ENCODE assay signal across 19 cellular contexts in genomic region chr12:67070604-67071003, GRCh38.
DNase-seq lines count a peak whose midpoint lies in the region; ATAC-seq, FAIRE-seq and TF ChIP-seq lines count a peak whose summit lies in the region.
"Had no signal": no experiment of that assay in that cellular context is flagged by ENCODE, and none has a peak within 500 bp of the region (broad histone marks: within the 10 kb centered on the region; RNA-seq: fewer than 3 reads in every experiment).

No MANE protein-coding gene starts in this region.

- H3K79me2 ChIP-seq in SK-N-SH (ENCODE audit: insufficient read depth) = no peaks in the 10 kb centered on the region

- H3K27ac Mint-ChIP-seq in CD4-positive, alpha-beta T cell = no peak overlapping the region
- no peak overlapping the region for H3K27ac Mint-ChIP-seq in activated T-helper 1 cell treated with anti-CD3 and anti-CD28 coated beads, Interleukin-12 subunit alpha, Interleukin-12 subunit beta, Interleukin-2, Interleukin-4 antibody, amounts not matched to agents 30 ng/mL and 10 ng/mL and 1 ng/mL, durations not matched to agents 14 hours and 24 hours and 36 hours
- H3K27ac Mint-ChIP-seq in naive thymus-derived CD8-positive, alpha-beta T cell = no peak overlapping the region

- H3K36me3 ChIP-seq in SK-N-SH (replicated peaks in 1 of 2; ENCODE audit: control insufficient read depth in 1 of 2, insufficient read depth in 2 of 2, low read length in 1 of 2) (no peaks in the 10 kb centered on the region), suprapubic skin (no peaks in the 10 kb centered on the region), kidney (ENCODE audit: control insufficient read depth in 1 of 2, insufficient read depth in 2 of 2, low read length in 2 of 2) (no peaks in the 10 kb centered on the region)
- H3K36me3 ChIP-seq: cardiac muscle cell, gastroesophageal sphincter, HAP-1, MG63 had no signal

- peaks cover 0 to 4% of the 10 kb centered on the region in 2 experiments; a peak in 1 of 4 replicates for H3K4me1 ChIP-seq in SK-N-SH (ENCODE audit: control insufficient read depth in 1 of 2, insufficient read depth in 2 of 2, low read depth in 1 of 2, low read length in 1 of 2)
- H3K4me1 ChIP-seq in suprapubic skin = peaks cover 26% of the 10 kb centered on the region
- H3K4me1 ChIP-seq in kidney (ENCODE audit: control insufficient read depth in 1 of 2, insufficient read depth in 1 of 2, low read depth in 1 of 2, low read length in 2 of 2) = no peaks in the 10 kb centered on the region
- H3K4me1 ChIP-seq: HAP-1 had no signal

- TF ChIP-seq EP300 in SK-N-SH (IDR thresholded peaks at IDR 0.05; ENCODE audit: borderline replicate concordance in 1 of 2, low read depth in 1 of 2, low read length in 1 of 2) (no peak), suprapubic skin (IDR thresholded peaks at IDR 0.05) (no peak)

- TF ChIP-seq RAD21 in SK-N-SH (IDR thresholded peaks at IDR 0.05; ENCODE audit: low read length) = no peak

- CTCF ChIA-PET in SK-N-SH (lab: Yijun Ruan, JAX) = interaction anchor here (2.1 kb wide), 1 partner anchor 10 kb away, joined by 6 read pairs; no protein-coding TSS in a partner anchor
- CTCF ChIA-PET in CD4-positive, alpha-beta T cell (lab: Charles Lee) = no interaction called here

- H3F3A ChIP-seq in SK-N-SH (replicated peaks; ENCODE audit: insufficient read depth) = no peaks in the 10 kb centered on the region

- no peak for ATAC-seq in SK-N-SH treated with all-trans-retinoic acid at 6 μM for 48 hours
- ATAC-seq in CD4-positive, alpha-beta T cell (ENCODE audit: poor library complexity) = no peak
- no peak for ATAC-seq in naive thymus-derived CD8-positive, alpha-beta T cell
- ATAC-seq in HG02884 (IDR thresholded peaks at IDR 0.05; ENCODE audit: unreplicated experiment) = no peak
- ATAC-seq: gastroesophageal sphincter had no signal

- H3K9ac ChIP-seq in SK-N-SH (no peak overlapping the region), kidney (ENCODE audit: low read length in 2 of 2) (no peak overlapping the region)

- H3K9me3 Mint-ChIP-seq in CD4-positive, alpha-beta T cell = no peaks in the 10 kb centered on the region
- H3K9me3 Mint-ChIP-seq in activated T-helper 1 cell treated with anti-CD3 and anti-CD28 coated beads, Interleukin-12 subunit alpha, Interleukin-12 subunit beta, Interleukin-2, Interleukin-4 antibody, amounts not matched to agents 30 ng/mL and 10 ng/mL and 1 ng/mL, durations not matched to agents 14 hours and 24 hours and 36 hours = no peaks in the 10 kb centered on the region
- no peaks in the 10 kb centered on the region for H3K9me3 Mint-ChIP-seq in naive thymus-derived CD8-positive, alpha-beta T cell

- no peaks in the 10 kb centered on the region for H3K9me2 ChIP-seq in SK-N-SH

- H3K27ac ChIP-seq in SK-N-SH (ENCODE audit: low read depth in 2 of 2, low read length in 1 of 2) (no peak overlapping the region), suprapubic skin (no peak overlapping the region), kidney (ENCODE audit: low read depth in 2 of 2, low read length in 2 of 2) (no peak overlapping the region)
- H3K27ac ChIP-seq in CD4-positive, alpha-beta T cell (ENCODE audit: low read depth, low read length) = no peak overlapping the region
- H3K27ac ChIP-seq: cardiac muscle cell had no signal

- H3K4me2 ChIP-seq in SK-N-SH = no peak overlapping the region

- H3K4me3 Mint-ChIP-seq in CD4-positive, alpha-beta T cell = peak overlapping the region; percentile 87
- H3K4me3 Mint-ChIP-seq in activated T-helper 1 cell treated with anti-CD3 and anti-CD28 coated beads, Interleukin-12 subunit alpha, Interleukin-12 subunit beta, Interleukin-2, Interleukin-4 antibody, amounts not matched to agents 30 ng/mL and 10 ng/mL and 1 ng/mL, durations not matched to agents 14 hours and 24 hours and 36 hours = peak overlapping the region; percentile 80
- peak overlapping the region; percentile 79 to 95 (median 86) for H3K4me3 Mint-ChIP-seq in naive thymus-derived CD8-positive, alpha-beta T cell

- no peaks in the 10 kb centered on the region for H4K20me1 ChIP-seq in SK-N-SH (ENCODE audit: insufficient read depth)

- POLR2A ChIA-PET in SK-N-SH (lab: Yijun Ruan, JAX) = no interaction called here
- POLR2A ChIA-PET in CD4-positive, alpha-beta T cell (lab: Charles Lee) = no interaction called here
- POLR2A ChIA-PET in naive thymus-derived CD8-positive, alpha-beta T cell (lab: Charles Lee) = interaction anchor here (3.5 kb wide), 1 partner anchor 198 kb away, joined by 15 read pairs; the partner anchor contains the start of gene CAND1

- WGBS in SK-N-SH (ENCODE audit: low lambda C conversion rate) = 27% methylated on average over 4 of the region's 4 CpGs
- WGBS in suprapubic skin = 77% methylated on average over 4 of the region's 4 CpGs

- H3K27me3 Mint-ChIP-seq in CD4-positive, alpha-beta T cell = peaks cover 33% of the 10 kb centered on the region
- H3K27me3 Mint-ChIP-seq in activated T-helper 1 cell treated with anti-CD3 and anti-CD28 coated beads, Interleukin-12 subunit alpha, Interleukin-12 subunit beta, Interleukin-2, Interleukin-4 antibody, amounts not matched to agents 30 ng/mL and 10 ng/mL and 1 ng/mL, durations not matched to agents 14 hours and 24 hours and 36 hours (ENCODE audit: insufficient read depth) = peaks cover 52% of the 10 kb centered on the region
- peaks cover 6 to 77% (median 26%) of the 10 kb centered on the region in 5 donors for H3K27me3 Mint-ChIP-seq in naive thymus-derived CD8-positive, alpha-beta T cell

- intact Hi-C loops in CD4-positive, alpha-beta T cell (cut with DNase I, micrococcal nuclease) = loop anchor here in 1 of 2 experiments (10.0 kb wide), 1 partner anchor 194 kb away; the partner anchor contains the start of gene CAND1
- intact Hi-C loops in activated T-helper 1 cell treated with anti-CD3 and anti-CD28 coated beads, Interleukin-12 subunit alpha, Interleukin-12 subunit beta, Interleukin-2, Interleukin-4 antibody, amounts not matched to agents 30 ng/mL and 10 ng/mL and 1 ng/mL, durations not matched to agents 14 hours and 24 hours and 36 hours (cut with micrococcal nuclease) = no loop called here
- intact Hi-C loops in kidney (cut with DNase I) = no loop called here

- peaks cover 11% of the 10 kb centered on the region for H3K4me1 Mint-ChIP-seq in CD4-positive, alpha-beta T cell (ENCODE audit: low read depth)
- H3K4me1 Mint-ChIP-seq in activated T-helper 1 cell treated with anti-CD3 and anti-CD28 coated beads, Interleukin-12 subunit alpha, Interleukin-12 subunit beta, Interleukin-2, Interleukin-4 antibody, amounts not matched to agents 30 ng/mL and 10 ng/mL and 1 ng/mL, durations not matched to agents 14 hours and 24 hours and 36 hours (ENCODE audit: low read depth) = peaks cover 17% of the 10 kb centered on the region
- H3K4me1 Mint-ChIP-seq in naive thymus-derived CD8-positive, alpha-beta T cell = peaks cover 18 to 25% (median 18%) of the 10 kb centered on the region in 4 donors

- no peak for FAIRE-seq in kidney (lab: Jason Lieb, UNC)
- FAIRE-seq: A204.1, endothelial cell of umbilical vein, small intestine had no signal

- TF ChIP-seq CTCF in SK-N-SH (IDR thresholded peaks at IDR 0.05) = no peak
- no peak for TF ChIP-seq CTCF in CD4-positive, alpha-beta T cell (IDR thresholded peaks at IDR 0.05)
- no peak for TF ChIP-seq CTCF in suprapubic skin (IDR thresholded peaks at IDR 0.05)
- no peak for TF ChIP-seq CTCF in kidney (IDR thresholded peaks at IDR 0.05; ENCODE audit: borderline replicate concordance, extremely low read depth, insufficient read depth)

- H3K4me3 ChIP-seq in SK-N-SH (ENCODE audit: low read depth in 2 of 2, low read length in 1 of 2) (no peak overlapping the region), suprapubic skin (no peak overlapping the region), kidney (ENCODE audit: low read length in 2 of 2) (no peak overlapping the region)
- H3K4me3 ChIP-seq: MG63 had no signal

- peaks cover 36% of the 10 kb centered on the region for H3K27me3 ChIP-seq in SK-N-SH (ENCODE audit: insufficient read depth)
- peaks cover 45% of the 10 kb centered on the region for H3K27me3 ChIP-seq in CD4-positive, alpha-beta T cell (ENCODE audit: control insufficient read depth, insufficient read depth, low read length)
- H3K27me3 ChIP-seq in suprapubic skin = peaks cover 9% of the 10 kb centered on the region

- H3K9me3 ChIP-seq in SK-N-SH = no peaks in the 10 kb centered on the region
- no peaks in the 10 kb centered on the region for H3K9me3 ChIP-seq in CD4-positive, alpha-beta T cell (ENCODE audit: control insufficient read depth, low read length)
- H3K9me3 ChIP-seq in suprapubic skin = no peaks in the 10 kb centered on the region
- H3K9me3 ChIP-seq in kidney (ENCODE audit: control insufficient read depth in 1 of 2, low read length in 2 of 2) = no peaks in the 10 kb centered on the region
- H3K9me3 ChIP-seq: gastroesophageal sphincter, HAP-1, MG63 had no signal

- TF ChIP-seq POLR2A in suprapubic skin (IDR thresholded peaks at IDR 0.05) = no peak

- H3K36me3 Mint-ChIP-seq in CD4-positive, alpha-beta T cell (ENCODE audit: low read depth) = peaks cover 8% of the 10 kb centered on the region
- H3K36me3 Mint-ChIP-seq in activated T-helper 1 cell treated with anti-CD3 and anti-CD28 coated beads, Interleukin-12 subunit alpha, Interleukin-12 subunit beta, Interleukin-2, Interleukin-4 antibody, amounts not matched to agents 30 ng/mL and 10 ng/mL and 1 ng/mL, durations not matched to agents 14 hours and 24 hours and 36 hours (ENCODE audit: low read depth) = peaks cover 1% of the 10 kb centered on the region
- no peaks in the 10 kb centered on the region for H3K36me3 Mint-ChIP-seq in naive thymus-derived CD8-positive, alpha-beta T cell

- DNase-seq in SK-N-SH (peak; percentile 8), suprapubic skin (ENCODE audit: low spot score in 2 of 2) (no peak), kidney (no peak)
- DNase-seq in CD4-positive, alpha-beta T cell = no peak
- no peak for DNase-seq in activated T-helper 1 cell treated with anti-CD3 and anti-CD28 coated beads, Interleukin-12 subunit alpha, Interleukin-12 subunit beta, Interleukin-2, Interleukin-4 antibody, amounts not matched to agents 30 ng/mL and 10 ng/mL and 1 ng/mL, durations not matched to agents 14 hours and 24 hours and 36 hours (ENCODE audit: low spot score)
- no peak for DNase-seq in naive thymus-derived CD8-positive, alpha-beta T cell
- DNase-seq: activated CD4-positive, CD25-positive, alpha-beta regulatory T cell; DMS 273 treated with DMSO at 0.1 percent for 48 hours; MG63; NCI-H2081 treated with DMSO at 0.1 percent for 48 hours; NK-92 treated with Interleukin-12 subunit alpha and Interleukin-12 subunit beta, amount 100 ng/mL, for 24 hours; small intestine had no signal

- H2AFZ ChIP-seq in SK-N-SH (ENCODE audit: low read depth) = no peak overlapping the region

TF ChIP-seq in SK-N-SH, 30 proteins besides CTCF, POLR2A, EP300 and RAD21 (continues in another document):
- no peak for TF ChIP-seq RCOR1 (IDR thresholded peaks at IDR 0.05; ENCODE audit: low read length)
- TF ChIP-seq JUND (IDR thresholded peaks at IDR 0.05) = no peak

TF ChIP-seq in SK-N-SH treated with all-trans-retinoic acid at 6 μM for 48 hours, 23 proteins besides CTCF, POLR2A, EP300 and RAD21 (continues in another document):
- no peak for TF ChIP-seq OSR1 (CRISPR knock-in tag; IDR thresholded peaks at IDR 0.05)
